In genomic region chr6:134525190-134525868, GRCh38 we compare ENCODE assay signal across 15 cellular contexts.
DNase-seq lines count a peak whose midpoint lies in the region; ATAC-seq and TF ChIP-seq lines count a peak whose summit lies in the region.
"Had no signal": no experiment of that assay in that cellular context is flagged by ENCODE, and none has a peak within 500 bp of the region (broad histone marks: within the 10 kb centered on the region; RNA-seq: fewer than 3 reads in every experiment).

No MANE protein-coding gene starts in this region.

- DNase-seq in Right ventricle myocardium inferior (ENCODE audit: missing footprints) (no peak), cardiac septum (ENCODE audit: low spot score) (no peak), NCI-H2227 treated with DMSO at 0.1 percent for 48 hours (lab: John Stamatoyannopoulos, UW) (peak; percentile 40), fibroblast of villous mesenchyme (ENCODE audit: low read depth) (peak; percentile 29), substantia nigra (lab: John Stamatoyannopoulos, UW) (no peak), breast epithelium (ENCODE audit: low spot score in 2 of 2) (no peak), SW480 (ENCODE audit: low spot score) (no peak)
- DNase-seq: ACHN, AML-193, Caco-2, HFFc6, NCI-H2107, NCI-H69, PC-9 had no signal

- H3K4me3 ChIP-seq in fibroblast of villous mesenchyme (ENCODE audit: low read depth, low read length) = no peak overlapping the region
- H3K4me3 ChIP-seq in breast epithelium = no peak overlapping the region
- H3K4me3 ChIP-seq: PC-9 had no signal

- intact Hi-C loops in Right ventricle myocardium inferior (cut with DNase I) (no loop called here), cardiac septum (cut with DNase I) (no loop called here), breast epithelium (cut with DNase I; ENCODE audit: low total_unique reads) (no loop called here)

- H3K27ac ChIP-seq in substantia nigra (ENCODE audit: low read depth, low read length, poor library complexity, severe bottlenecking) (peak overlapping the region; percentile 26), breast epithelium (peak overlapping the region in 1 of 2 donors; percentile 54)
- H3K27ac ChIP-seq: KMS-11, PC-9 had no signal

- TF ChIP-seq POLR2A in breast epithelium (IDR thresholded peaks at IDR 0.05) = no peak

- peak; percentile 52 for ATAC-seq in Right ventricle myocardium inferior

- no peaks in the 10 kb centered on the region for H3K36me3 ChIP-seq in breast epithelium

- no peaks in the 10 kb centered on the region for H3K27me3 ChIP-seq in breast epithelium

- TF ChIP-seq CTCF in fibroblast of villous mesenchyme (IDR thresholded peaks at IDR 0.05; ENCODE audit: insufficient read depth, low read depth, low read length) (no peak), breast epithelium (IDR thresholded peaks at IDR 0.05) (no peak)

- H3K9me3 ChIP-seq in breast epithelium = no peaks in the 10 kb centered on the region
- H3K9me3 ChIP-seq: Caco-2 had no signal

- no peaks in the 10 kb centered on the region for H3K4me1 ChIP-seq in breast epithelium

Comparison
In these comparisons a context has a peak if more than half of its experiments do, and no peak if none do; other contexts are left out.
1. DNase-seq: peak in NCI-H2227 treated with DMSO at 0.1 percent for 48 hours (single experiment) and fibroblast of villous mesenchyme (single experiment); none in Right ventricle myocardium inferior (single experiment), cardiac septum (single experiment), substantia nigra (0 of 49), breast epithelium (0 of 2) and SW480 (single experiment).